Comparison of ENCODE assay signal across 9 cellular contexts in genomic region chr7:106485031-106485551, GRCh38.
DNase-seq lines count a peak whose midpoint lies in the region; ATAC-seq, FAIRE-seq and TF ChIP-seq lines count a peak whose summit lies in the region.
"Had no signal": no experiment of that assay in that cellular context is flagged by ENCODE, and none has a peak within 500 bp of the region (broad histone marks: within the 10 kb centered on the region; RNA-seq: fewer than 3 reads in every experiment).

No MANE protein-coding gene starts in this region.

- ATAC-seq in GM18868 (IDR thresholded peaks at IDR 0.05; ENCODE audit: unreplicated experiment), result peak; percentile 51
- no peak for ATAC-seq in HG03460 (IDR thresholded peaks at IDR 0.05; ENCODE audit: unreplicated experiment)
- ATAC-seq in HG02678 (IDR thresholded peaks at IDR 0.05; ENCODE audit: unreplicated experiment), result no peak

- peak; percentile 73 for FAIRE-seq in endothelial cell of umbilical vein (lab: Jason Lieb, UNC)

- H3K4me1 ChIP-seq in endothelial cell of umbilical vein (ENCODE audit: control insufficient read depth, extremely low read depth, insufficient read depth, low read length) (peaks cover 13% of the 10 kb centered on the region), spleen (peaks cover 0 to 4% (median 0%) of the 10 kb centered on the region in 6 donors), SJCRH30 (no peaks in the 10 kb centered on the region), uterus (no peaks in the 10 kb centered on the region)

- dilution Hi-C loops in endothelial cell of umbilical vein (cut with MboI; ENCODE audit: extremely low pct_ligation_motif_present, low sequenced_read_pairs), result no loop called here

- WGBS in spleen, 5 donors, result 38 to 78% (median 77%) methylated on average over 1 of the region's 1 CpG

- no peak overlapping the region for H3K9ac ChIP-seq in endothelial cell of umbilical vein (replicated peaks; ENCODE audit: extremely low read depth, insufficient read depth, low read length)

- POLR2A ChIA-PET in endothelial cell of umbilical vein (lab: Charles Lee), result no interaction called here

- no peak overlapping the region for H2AFZ ChIP-seq in endothelial cell of umbilical vein (ENCODE audit: low read depth, low read length)

- no TSS peak for BruUV-seq in endothelial cell of umbilical vein (replicated peaks; lab: Mats Ljungman, UMichigan)

- TF ChIP-seq POLR2A in endothelial cell of umbilical vein (IDR thresholded peaks at IDR 0.05; ENCODE audit: low read depth, low read length) (no peak), spleen (IDR thresholded peaks at IDR 0.05) (no peak), uterus (IDR thresholded peaks at IDR 0.05) (no peak)

- H3K4me3 ChIP-seq in endothelial cell of umbilical vein (replicated peaks in 1 of 3; ENCODE audit: insufficient read depth in 1 of 3, low read depth in 1 of 3, low read length in 3 of 3), result no peak overlapping the region
- H3K4me3 ChIP-seq in spleen, result no peak overlapping the region
- H3K4me3 ChIP-seq in SJCRH30, result no peak overlapping the region
- no peak overlapping the region for H3K4me3 ChIP-seq in uterus

- H3K27ac ChIP-seq in endothelial cell of umbilical vein (ENCODE audit: insufficient read depth, low read depth, low read length), result peak overlapping the region; percentile 54
- H3K27ac ChIP-seq in spleen, result peak overlapping the region in 7 of 8 donors; percentile 5 to 63 (median 55)
- H3K27ac ChIP-seq in SJCRH30, result no peak overlapping the region
- peak overlapping the region in 1 of 2 donors; percentile 59 for H3K27ac ChIP-seq in uterus
- H3K27ac ChIP-seq: VCaP had no signal

- DNase-seq in LHCN-M2 (ENCODE audit: low read depth) (peak; percentile 85), endothelial cell of umbilical vein (ENCODE audit: low read depth, low spot score) (peak; percentile 83), spleen (no peak), SJCRH30 (no peak), uterus (no peak)

- H3K27me3 ChIP-seq in endothelial cell of umbilical vein (ENCODE audit: control insufficient read depth in 2 of 2, insufficient read depth in 2 of 2, low read length in 2 of 2), result no peaks in the 10 kb centered on the region
- H3K27me3 ChIP-seq in spleen (replicated peaks in 1 of 7), result peaks cover 0 to 11% (median 0%) of the 10 kb centered on the region in 7 donors
- H3K27me3 ChIP-seq in SJCRH30, result no peaks in the 10 kb centered on the region
- no peaks in the 10 kb centered on the region for H3K27me3 ChIP-seq in uterus

- H3K79me2 ChIP-seq in endothelial cell of umbilical vein (ENCODE audit: control insufficient read depth, insufficient read depth, low read length), result no peaks in the 10 kb centered on the region

- H3K9me3 ChIP-seq in endothelial cell of umbilical vein (replicated peaks; ENCODE audit: control insufficient read depth, insufficient read depth, low read length) (no peaks in the 10 kb centered on the region), spleen (no peaks in the 10 kb centered on the region), SJCRH30 (replicated peaks) (no peaks in the 10 kb centered on the region), uterus (no peaks in the 10 kb centered on the region)

- peak overlapping the region; percentile 13 for H3K4me2 ChIP-seq in endothelial cell of umbilical vein (ENCODE audit: insufficient read depth, low read length)

- TF ChIP-seq CTCF in endothelial cell of umbilical vein (IDR thresholded peaks at IDR 0.05; ENCODE audit: extremely low read depth in 1 of 2, insufficient read depth in 1 of 2, low read depth in 1 of 2, low read length in 2 of 2) (no peak), spleen (IDR thresholded peaks at IDR 0.05 in 8 of 11, conservative IDR thresholded peaks at IDR 0.05 in 3 of 11) (no peak), uterus (IDR thresholded peaks at IDR 0.05) (no peak)

- no peaks in the 10 kb centered on the region for H3K9me1 ChIP-seq in endothelial cell of umbilical vein (replicated peaks; ENCODE audit: control insufficient read depth, extremely low read depth, insufficient read depth, low read length)

- intact Hi-C loops in endothelial cell of umbilical vein (cut with micrococcal nuclease), result no loop called here
- intact Hi-C loops in spleen (cut with DNase I; ENCODE audit: low total_unique reads), result no loop called here
- intact Hi-C loops in uterus (cut with DNase I; ENCODE audit: low total_unique reads), result no loop called here

- H4K20me1 ChIP-seq in endothelial cell of umbilical vein (replicated peaks; ENCODE audit: control insufficient read depth, extremely low read depth, insufficient read depth, low read length), result no peaks in the 10 kb centered on the region

- H3K36me3 ChIP-seq in endothelial cell of umbilical vein (ENCODE audit: control insufficient read depth in 2 of 2, extremely low read depth in 1 of 2, insufficient read depth in 2 of 2, low read length in 2 of 2) (no peaks in the 10 kb centered on the region), spleen (no peaks in the 10 kb centered on the region), SJCRH30 (no peaks in the 10 kb centered on the region), uterus (no peaks in the 10 kb centered on the region)

- CTCF ChIA-PET in endothelial cell of umbilical vein (lab: Charles Lee), result interaction anchor here (0.6 to 2.3 kb wide), 8 partner anchors 10 to 308 kb away, joined by 3 to 13 read pairs (median 6); no protein-coding TSS in a partner anchor

TF ChIP-seq in endothelial cell of umbilical vein, 7 proteins besides CTCF, POLR2A, EP300 and RAD21:
- TF ChIP-seq POLR2AphosphoS5 (IDR thresholded peaks at IDR 0.05; ENCODE audit: insufficient read depth, low read depth, low read length) (no peak), FOS (IDR thresholded peaks at IDR 0.05; ENCODE audit: borderline replicate concordance, insufficient read depth, low read length) (peak; percentile 77), JUN (IDR thresholded peaks at IDR 0.05; ENCODE audit: borderline replicate concordance, insufficient read depth, insufficient read length, low read depth) (peak; percentile 73)
TF ChIP-seq in endothelial cell of umbilical vein: peak in this region for 2.

Comparison
In these comparisons a context has a peak if more than half of its experiments do, and no peak if none do; other contexts are left out.
1. DNase-seq: peak in LHCN-M2 (single experiment) and endothelial cell of umbilical vein (single experiment); none in spleen (single experiment), SJCRH30 (0 of 2) and uterus (0 of 2).